ENCODE assay signal across 8 cellular contexts in genomic region chr19:18112989-18113478, GRCh38. TPM values are rescaled to one million over a fixed set of nuclear protein-coding genes. Genes with fewer than 3 reads are reported as not detected.
DNase-seq lines count a peak whose midpoint lies in the region; ATAC-seq and TF ChIP-seq lines count a peak whose summit lies in the region.

No MANE protein-coding gene starts in this region.

- H3K27ac ChIP-seq in colonic mucosa = no peak overlapping the region
- H3K27ac ChIP-seq in right lobe of liver = no peak overlapping the region

- in situ Hi-C loops in HAP-1 (cut with MboI; ENCODE audit: low sequenced_read_pairs) = no loop called here

- H3K9ac ChIP-seq in colonic mucosa (ENCODE audit: low read depth in 2 of 2, low read length in 2 of 2) = peak overlapping the region in 1 of 2 donors; percentile 38

- DNase-seq in Ammon's horn (ENCODE audit: low spot score) (peak; percentile 95), HAP-1 (ENCODE audit: low spot score in 2 of 2) (peak; percentile 75 to 94), NCI-H748 treated with DMSO at 0.1 percent for 48 hours (lab: John Stamatoyannopoulos, UW) (peak; percentile 33), colonic mucosa (peak; percentile 96), right lobe of liver (peak; percentile 89)
- peak; percentile 77 for DNase-seq in activated CD4-positive, alpha-beta T cell treated with anti-CD3 and anti-CD28 coated beads, Interleukin-2, amount 50 U/mL, for 1 hour
- peak in 2 of 3 donors; percentile 66 to 84 for DNase-seq in stimulated activated CD4-positive, alpha-beta T cell treated with anti-CD3 and anti-CD28 coated beads, TNF-alpha, amount 100 ng/mL, for 48 hours (ENCODE audit: low read depth in 3 of 3)

- TF ChIP-seq POLR2A in right lobe of liver (IDR thresholded peaks at IDR 0.05) = no peak

- 29% methylated on average over 9 of the region's 9 CpGs for whole genome bisulfite sequencing in right lobe of liver (ENCODE audit: insufficient coverage, low coverage, low lambda C conversion rate, missing lambda C conversion rate)

- H3K9me3 ChIP-seq in HAP-1 = no peaks in the 10 kb centered on the region
- H3K9me3 ChIP-seq in colonic mucosa = no peaks in the 10 kb centered on the region
- H3K9me3 ChIP-seq in right lobe of liver = no peaks in the 10 kb centered on the region

- ATAC-seq in right lobe of liver = peak; percentile 53 to 66 (median 60)
- ATAC-seq in GM21381 (IDR thresholded peaks at IDR 0.05; ENCODE audit: unreplicated experiment) = no peak

- H3K4me1 ChIP-seq in HAP-1 (peaks cover 9% of the 10 kb centered on the region), colonic mucosa (peaks cover 10% of the 10 kb centered on the region), right lobe of liver (peaks cover 0 to 28% (median 2%) of the 10 kb centered on the region in 4 donors)

- peak; percentile 87 for TF ChIP-seq CTCF in colonic mucosa (IDR thresholded peaks at IDR 0.05)
- TF ChIP-seq CTCF in right lobe of liver (IDR thresholded peaks at IDR 0.05) = peak; percentile 80 to 95 (median 93)

- intact Hi-C loops in colonic mucosa (cut with DNase I) = loop anchor here (5.0 kb wide), 1 partner anchor 54 kb away; no protein-coding TSS in a partner anchor
- intact Hi-C loops in right lobe of liver (cut with DNase I) = loop anchor here (5.0 kb wide), 1 partner anchor 54 kb away; no protein-coding TSS in a partner anchor

- H3K36me3 ChIP-seq in HAP-1 (replicated peaks) (no peaks in the 10 kb centered on the region), colonic mucosa (no peaks in the 10 kb centered on the region), right lobe of liver (no peaks in the 10 kb centered on the region)

- H3K27me3 ChIP-seq in HAP-1 (ENCODE audit: low read depth) (no peaks in the 10 kb centered on the region), colonic mucosa (no peaks in the 10 kb centered on the region), right lobe of liver (no peaks in the 10 kb centered on the region)

- no peak overlapping the region for H3K4me3 ChIP-seq in HAP-1
- H3K4me3 ChIP-seq in colonic mucosa = no peak overlapping the region
- no peak overlapping the region for H3K4me3 ChIP-seq in right lobe of liver

RNA-seq across cellular contexts. Expression of gene MAST3, which starts 15.5 kb away (rescaled TPM):
- total RNA-seq in colonic mucosa (10 to 100 TPM; 24.3 to 30.9 TPM), right lobe of liver (10 to 100 TPM in 3 of 6 experiments, 1 to 10 TPM in 3; 8.0 to 17.9 (median 10.0) TPM)

RNA-seq across cellular contexts. Expression of gene IL12RB1, which starts 26.3 kb away (rescaled TPM):
- 1 to 10 TPM in 1 of 2 donors, under 1 TPM in 1; 0.53 to 1.1 TPM for total RNA-seq in colonic mucosa
- 1 to 10 TPM in 1 of 6 experiments, under 1 TPM in 5; 0.25 to 2.0 (median 0.70) TPM for total RNA-seq in right lobe of liver

RNA-seq across cellular contexts. Expression of gene PIK3R2, which starts 39.9 kb away (rescaled TPM):
- total RNA-seq in colonic mucosa (10 to 100 TPM; 42.9 to 48.2 TPM), right lobe of liver (10 to 100 TPM; 11.1 to 21.4 (median 14.6) TPM)

Comparison
In these comparisons a context has a peak if more than half of its experiments do, and no peak if none do; other contexts are left out.
1. DNase-seq: peak in every context shown above with its lines; median percentile 96 in colonic mucosa; 95 in Ammon's horn; 89 in right lobe of liver; 84 in HAP-1; 77 in activated CD4-positive, alpha-beta T cell treated with anti-CD3 and anti-CD28 coated beads, Interleukin-2, amount 50 U/mL, for 1 hour; 75 in stimulated activated CD4-positive, alpha-beta T cell treated with anti-CD3 and anti-CD28 coated beads, TNF-alpha, amount 100 ng/mL, for 48 hours; 33 in NCI-H748 treated with DMSO at 0.1 percent for 48 hours.